In the genomic region with DNA sequence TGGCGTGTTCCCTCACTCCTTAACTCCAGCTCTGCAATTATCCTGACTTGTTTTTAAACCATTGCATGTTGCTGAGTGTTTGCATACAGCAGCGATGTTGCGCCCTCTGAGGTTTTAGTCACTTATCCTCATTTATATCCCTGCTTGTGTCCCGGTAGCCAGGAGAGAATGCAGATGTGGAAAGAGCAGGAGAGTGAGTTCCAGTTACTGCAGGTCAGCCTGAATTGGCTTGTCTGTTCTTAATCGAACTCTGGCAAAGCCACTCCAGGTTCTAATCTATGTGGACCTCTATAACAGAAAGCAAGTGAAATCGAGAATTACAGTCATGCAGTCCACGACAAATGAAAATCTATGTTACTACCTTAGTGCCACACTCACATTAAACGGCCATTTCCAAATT, we compare ENCODE assay signal across 1 cellular context.
TF ChIP-seq lines count a peak whose summit lies in the region.

No MANE protein-coding gene starts in this region.

TF ChIP-seq in GM23338, 12 proteins besides CTCF, POLR2A, EP300 and RAD21 (continued from another document):
- no peak for TF ChIP-seq REST (IDR thresholded peaks at IDR 0.05; ENCODE audit: unreplicated experiment)
